ENCODE assay signal across 1 cellular context in genomic region chr5:78975035-78975434, GRCh38.
TF ChIP-seq lines count a peak whose summit lies in the region.

No MANE protein-coding gene starts in this region.

TF ChIP-seq in IMR-90, 13 proteins besides CTCF, POLR2A, EP300 and RAD21:
- TF ChIP-seq ELK1 (IDR thresholded peaks at IDR 0.05; ENCODE audit: borderline replicate concordance, low read depth, low read length), result no peak
- no peak for TF ChIP-seq SMC3 (IDR thresholded peaks at IDR 0.05; ENCODE audit: low read depth, low read length)
- no peak for TF ChIP-seq USF2 (IDR thresholded peaks at IDR 0.05; ENCODE audit: low read depth, low read length)
- no peak for TF ChIP-seq FOS (IDR thresholded peaks at IDR 0.05; ENCODE audit: low read depth, low read length)
- TF ChIP-seq BHLHE40 (IDR thresholded peaks at IDR 0.05; ENCODE audit: low read depth, low read length), result no peak
- TF ChIP-seq MAFK (IDR thresholded peaks at IDR 0.05; ENCODE audit: low read depth, low read length), result no peak
